ENCODE assay signal across 13 cellular contexts in the genomic region with DNA sequence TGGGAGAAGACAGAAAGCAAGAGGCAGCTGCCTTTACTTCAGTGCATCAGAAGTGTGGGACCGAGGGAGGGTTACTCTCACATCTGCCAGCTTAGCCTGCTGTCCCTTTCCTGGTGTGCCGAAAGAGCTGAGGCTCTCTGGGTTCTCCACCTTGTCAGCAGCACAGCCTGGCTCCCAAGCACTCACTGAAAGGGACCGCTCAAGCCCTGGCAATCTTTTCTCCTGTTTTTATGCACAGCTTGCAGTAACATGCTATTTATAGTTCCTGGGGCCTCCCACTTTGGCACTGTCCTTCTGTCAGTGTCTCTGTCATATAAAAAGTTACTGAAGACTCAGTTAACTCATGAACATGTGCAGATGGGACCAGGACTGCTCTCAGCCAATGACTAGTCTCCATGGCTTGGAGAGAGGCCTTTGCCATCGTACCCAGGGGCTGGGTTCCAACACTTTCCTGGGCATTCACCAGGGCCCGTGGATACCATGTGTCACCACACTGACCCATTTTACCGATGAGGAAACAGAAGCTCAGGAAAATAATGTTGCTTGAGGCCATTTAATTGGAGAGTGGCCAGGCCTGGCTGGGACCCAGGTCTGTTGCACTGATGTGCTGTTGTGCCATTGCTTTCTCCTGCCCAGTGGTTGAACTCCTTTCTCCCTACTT. TPM values are rescaled to one million over a fixed set of nuclear protein-coding genes. Genes with fewer than 3 reads are reported as not detected.
DNase-seq lines count a peak whose midpoint lies in the region; ATAC-seq, FAIRE-seq and TF ChIP-seq lines count a peak whose summit lies in the region.
"Had no signal": no experiment of that assay in that cellular context is flagged by ENCODE, and none has a peak within 500 bp of the region (broad histone marks: within the 10 kb centered on the region; RNA-seq: fewer than 3 reads in every experiment).

No MANE protein-coding gene starts in this region.

- TF ChIP-seq EP300 in sigmoid colon (IDR thresholded peaks at IDR 0.05) = no peak

- peak; percentile 15 for DNase-seq in NCI-H524 treated with DMSO at 0.1 percent for 48 hours (lab: John Stamatoyannopoulos, UW)
- DNase-seq in fibroblast of the aortic adventitia (ENCODE audit: low read depth) = peak; percentile 54
- peak; percentile 83 for DNase-seq in sigmoid colon
- DNase-seq in NCI-H2107 treated with DMSO at 0.1 percent for 48 hours (lab: John Stamatoyannopoulos, UW; ENCODE audit: unreplicated experiment) = no peak
- no peak for DNase-seq in urothelium cell line (ENCODE audit: low spot score)
- no peak for DNase-seq in activated CD8-positive, alpha-beta memory T cell treated with anti-CD3 and anti-CD28 coated beads, Interleukin-2, amount 10 ng/mL, durations not matched to agents 7 days and 5 days
- DNase-seq in NCI-H748 (lab: John Stamatoyannopoulos, UW; ENCODE audit: unreplicated experiment) = no peak
- DNase-seq: activated effector memory CD4-positive, alpha-beta T cell treated with Interleukin-2 at 50 U/mL for 16 hours; Caco-2; PC-3; WERI-Rb-1 had no signal

- H3K4me3 ChIP-seq in BLaER1 treated with 17β-estradiol and CSF1 and Interleukin-3, amounts not matched to agents 10 nM and 100 nM = no peak overlapping the region
- H3K4me3 ChIP-seq in fibroblast of the aortic adventitia (ENCODE audit: low read depth, low read length) (no peak overlapping the region), sigmoid colon (no peak overlapping the region)

- H3K27me3 ChIP-seq in BLaER1 treated with 17β-estradiol and CSF1 and Interleukin-3, amounts not matched to agents 10 nM and 100 nM = no peaks in the 10 kb centered on the region
- H3K27me3 ChIP-seq in sigmoid colon = no peaks in the 10 kb centered on the region

- H3K36me3 ChIP-seq in BLaER1 treated with 17β-estradiol and CSF1 and Interleukin-3, amounts not matched to agents 10 nM and 100 nM = peaks cover 68 to 100% (median 92%) of the 10 kb centered on the region in 11 experiments
- no peaks in the 10 kb centered on the region for H3K36me3 ChIP-seq in sigmoid colon
- H3K36me3 ChIP-seq: WERI-Rb-1 had no signal

- no peak overlapping the region for H3K4me3 Mint-ChIP-seq in activated CD8-positive, alpha-beta memory T cell treated with anti-CD3 and anti-CD28 coated beads, Interleukin-2, amount 10 ng/mL, durations not matched to agents 7 days and 5 days
- H3K4me3 Mint-ChIP-seq: natural killer cell treated with Interleukin-12 subunit alpha and Interleukin-12 subunit beta and Interleukin-15 and Interleukin-18, amount 100 ng/mL, for 72 hours had no signal

- intact Hi-C loops in sigmoid colon (cut with DNase I) = loop anchor here (2.0 to 10.0 kb wide), 2 partner anchors 47 to 149 kb away; a partner anchor contains a TSS

- TF ChIP-seq CTCF in fibroblast of the aortic adventitia (IDR thresholded peaks at IDR 0.05; ENCODE audit: insufficient read depth, low read length) (no peak), sigmoid colon (IDR thresholded peaks at IDR 0.05) (no peak)

- H3K27me3 Mint-ChIP-seq in activated CD8-positive, alpha-beta memory T cell treated with anti-CD3 and anti-CD28 coated beads, Interleukin-2, amount 10 ng/mL, durations not matched to agents 7 days and 5 days = no peaks in the 10 kb centered on the region
- H3K27me3 Mint-ChIP-seq: natural killer cell treated with Interleukin-12 subunit alpha and Interleukin-12 subunit beta and Interleukin-15 and Interleukin-18, amount 100 ng/mL, for 72 hours had no signal

- H3K9me3 Mint-ChIP-seq in activated CD8-positive, alpha-beta memory T cell treated with anti-CD3 and anti-CD28 coated beads, Interleukin-2, amount 10 ng/mL, durations not matched to agents 7 days and 5 days (ENCODE audit: low read depth) = peaks cover 5% of the 10 kb centered on the region
- H3K9me3 Mint-ChIP-seq: natural killer cell treated with Interleukin-12 subunit alpha and Interleukin-12 subunit beta and Interleukin-15 and Interleukin-18, amount 100 ng/mL, for 72 hours had no signal

- H3K4me2 ChIP-seq in BLaER1 treated with 17β-estradiol and CSF1 and Interleukin-3, amounts not matched to agents 10 nM and 100 nM = peak overlapping the region; percentile 35 to 71 (median 53)

- FAIRE-seq in urothelium cell line (lab: Jason Lieb, UNC) = no peak

- peaks cover 0 to 71% (median 44%) of the 10 kb centered on the region in 11 experiments; a peak in 14 of 22 replicates for H4K20me1 ChIP-seq in BLaER1 treated with 17β-estradiol and CSF1 and Interleukin-3, amounts not matched to agents 10 nM and 100 nM

- H3K9me3 ChIP-seq in BLaER1 treated with 17β-estradiol and CSF1 and Interleukin-3, amounts not matched to agents 10 nM and 100 nM (replicated peaks in 1 of 11) = peaks cover 22 to 29% (median 26%) of the 10 kb centered on the region in 11 experiments; a peak in 21 of 22 replicates
- H3K9me3 ChIP-seq in sigmoid colon = no peaks in the 10 kb centered on the region
- H3K9me3 ChIP-seq: Caco-2 had no signal

- peak overlapping the region in 4 of 11 experiments; percentile 7 to 25 (median 19); a peak in 2 of 22 replicates for H3K27ac ChIP-seq in BLaER1 treated with 17β-estradiol and CSF1 and Interleukin-3, amounts not matched to agents 10 nM and 100 nM
- H3K27ac ChIP-seq in sigmoid colon = peak overlapping the region; percentile 46 to 74 (median 60)
- H3K27ac ChIP-seq: WERI-Rb-1 had no signal

- 65 to 71% methylated on average over 6 of the region's 6 CpGs for WGBS in sigmoid colon, 2 donors

- no peak for TF ChIP-seq POLR2A in sigmoid colon (IDR thresholded peaks at IDR 0.05)

- H3K36me3 Mint-ChIP-seq in activated CD8-positive, alpha-beta memory T cell treated with anti-CD3 and anti-CD28 coated beads, Interleukin-2, amount 10 ng/mL, durations not matched to agents 7 days and 5 days = peaks cover 27% of the 10 kb centered on the region

- no peak overlapping the region for H3K27ac Mint-ChIP-seq in activated CD8-positive, alpha-beta memory T cell treated with anti-CD3 and anti-CD28 coated beads, Interleukin-2, amount 10 ng/mL, durations not matched to agents 7 days and 5 days
- H3K27ac Mint-ChIP-seq: natural killer cell treated with Interleukin-12 subunit alpha and Interleukin-12 subunit beta and Interleukin-15 and Interleukin-18, amount 100 ng/mL, for 72 hours had no signal

- CTCF ChIA-PET in activated CD8-positive, alpha-beta memory T cell treated with anti-CD3 and anti-CD28 coated beads, Interleukin-2, amount 10 ng/mL, durations not matched to agents 7 days and 5 days (lab: Charles Lee) = interaction anchor here (1.4 kb wide), 1 partner anchor 22 kb away, joined by 3 read pairs; no protein-coding TSS in a partner anchor

- H3K9ac ChIP-seq in BLaER1 treated with 17β-estradiol and CSF1 and Interleukin-3, amounts not matched to agents 10 nM and 100 nM = no peak overlapping the region

- peaks cover 44 to 63% (median 54%) of the 10 kb centered on the region in 10 experiments for H3K4me1 ChIP-seq in BLaER1 treated with 17β-estradiol and CSF1 and Interleukin-3, amounts not matched to agents 10 nM and 100 nM
- H3K4me1 ChIP-seq in sigmoid colon = peaks cover 0 to 46% (median 42%) of the 10 kb centered on the region in 4 donors
- H3K4me1 ChIP-seq: Caco-2 had no signal

- ATAC-seq in activated CD8-positive, alpha-beta memory T cell treated with anti-CD3 and anti-CD28 coated beads, Interleukin-2, amount 10 ng/mL, durations not matched to agents 7 days and 5 days = no peak
- ATAC-seq: PC-3 had no signal

- peaks cover 17% of the 10 kb centered on the region for H3K4me1 Mint-ChIP-seq in activated CD8-positive, alpha-beta memory T cell treated with anti-CD3 and anti-CD28 coated beads, Interleukin-2, amount 10 ng/mL, durations not matched to agents 7 days and 5 days

RNA-seq across cellular contexts. Expression of a gene that starts 46.2 kb away (rescaled TPM):
- 54.9 and 102 TPM in 2 replicates for total RNA-seq in fibroblast of the aortic adventitia (ENCODE audit: low replicate concordance)
- 10 to 100 TPM; 35.1 to 43.2 (median 39.0) TPM for total RNA-seq in sigmoid colon
- polyA plus RNA-seq in sigmoid colon = 10 to 100 TPM; 16.2 to 26.1 (median 20.3) TPM
- total RNA-seq in activated CD8-positive, alpha-beta memory T cell treated with anti-CD3 and anti-CD28 coated beads, Interleukin-2, amount 10 ng/mL, durations not matched to agents 7 days and 5 days = 10 to 100 TPM; 77.3 to 82.3 TPM

Comparison
In these comparisons a context has a peak if more than half of its experiments do, and no peak if none do; other contexts are left out.
1. DNase-seq: peak in NCI-H524 treated with DMSO at 0.1 percent for 48 hours (single experiment), fibroblast of the aortic adventitia (single experiment) and sigmoid colon (single experiment); none in NCI-H2107 treated with DMSO at 0.1 percent for 48 hours (single experiment), urothelium cell line (single experiment), activated CD8-positive, alpha-beta memory T cell treated with anti-CD3 and anti-CD28 coated beads, Interleukin-2, amount 10 ng/mL, durations not matched to agents 7 days and 5 days (single experiment) and NCI-H748 (single experiment).